Comparison of ENCODE assay signal across 9 cellular contexts in the genomic region with DNA sequence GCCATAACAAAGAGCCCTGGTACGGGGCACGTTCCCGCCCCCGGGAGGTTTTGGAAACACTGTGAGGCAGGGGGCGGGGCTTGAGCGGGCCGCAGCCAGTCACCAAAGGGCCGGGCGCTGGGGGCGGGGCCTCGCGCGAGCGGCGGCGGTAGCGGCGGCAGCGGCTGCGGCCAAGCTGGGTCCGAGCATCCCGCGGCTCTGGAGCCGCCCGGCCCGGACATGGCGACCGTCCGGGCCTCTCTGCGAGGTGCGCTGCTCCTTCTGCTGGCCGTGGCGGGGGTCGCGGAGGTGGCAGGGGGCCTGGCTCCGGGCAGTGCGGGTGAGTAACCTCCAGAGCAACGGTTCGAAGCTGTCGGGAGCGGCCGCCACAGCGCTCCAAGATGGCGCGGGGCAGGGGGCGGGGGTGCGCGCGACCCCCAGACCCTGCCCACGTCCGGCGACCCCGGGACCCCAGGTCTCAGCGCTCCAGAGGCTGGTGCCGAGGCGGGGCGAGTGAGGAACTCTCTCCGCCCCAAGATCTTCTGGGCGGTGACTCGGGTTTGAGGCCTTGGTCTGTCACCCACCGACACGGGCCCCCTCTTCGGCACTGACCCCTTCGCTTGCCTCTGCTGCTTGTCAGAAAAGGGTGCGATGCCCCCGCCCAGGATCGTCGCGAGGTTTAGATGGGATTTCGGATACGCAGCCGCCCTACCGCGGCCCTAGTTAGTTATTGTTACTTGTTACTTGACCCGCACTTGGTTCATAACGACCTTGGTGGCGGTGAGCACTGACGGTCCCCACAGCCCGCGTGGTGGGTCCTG. TPM values are rescaled to one million over a fixed set of nuclear protein-coding genes. Genes with fewer than 3 reads are reported as not detected.
DNase-seq lines count a peak whose midpoint lies in the region; ATAC-seq, FAIRE-seq and TF ChIP-seq lines count a peak whose summit lies in the region.
"Had no signal": no experiment of that assay in that cellular context is flagged by ENCODE, and none has a peak within 500 bp of the region (broad histone marks: within the 10 kb centered on the region; RNA-seq: fewer than 3 reads in every experiment).

RECK (plus strand) TSS at position 134 of the 800 bp plus-strand sequence; CDS start at position 220, 86 bp downstream.

- in situ Hi-C loops in Caki2 (cut with HindIII; ENCODE audit: low pct_unique_long_range_greater_than_20kb, low sequenced_read_pairs) = no loop called here

- peak within 1 kb of the TSS; percentile 54 for H3K27ac Mint-ChIP-seq in nephron progenitor cell

- DNase-seq in Caki2 (ENCODE audit: low read depth) (peak; percentile 54), RCC 7860 (ENCODE audit: low spot score) (peak; percentile 47), activated gamma-delta T cell (lab: John Stamatoyannopoulos, UW) (peak; percentile 70), fibroblast of villous mesenchyme (ENCODE audit: low read depth) (peak; percentile 67), nephron progenitor cell (peak; percentile 96)
- peak; percentile 61 for DNase-seq in Jurkat, Clone E6-1 (ENCODE audit: low read depth, low spot score)
- peak; percentile 96 for DNase-seq in stimulated activated naive CD8-positive, alpha-beta T cell treated with anti-CD3 and anti-CD28 coated beads, Interleukin-15, Interleukin-2, amounts not matched to agents 100 U/mL and 50 U/mL, for 24 hours

- H3K4me3 ChIP-seq in Jurkat, Clone E6-1 (ENCODE audit: low read length) = peak within 1 kb of the TSS; percentile 72
- peak within 1 kb of the TSS; percentile 85 for H3K4me3 ChIP-seq in fibroblast of villous mesenchyme (ENCODE audit: low read depth, low read length)

- peak within 1 kb of the TSS; percentile 94 for H3K4me3 Mint-ChIP-seq in nephron progenitor cell

- no peaks in the 10 kb centered on the region for H3K9me3 Mint-ChIP-seq in nephron progenitor cell

- H3K4me1 Mint-ChIP-seq in nephron progenitor cell = peaks cover 38% of the 10 kb centered on the region

- no peak for TF ChIP-seq CTCF in fibroblast of villous mesenchyme (IDR thresholded peaks at IDR 0.05; ENCODE audit: insufficient read depth, low read depth, low read length)
- no peak for TF ChIP-seq CTCF in nephron progenitor cell (IDR thresholded peaks at IDR 0.05)

- FAIRE-seq in RCC 7860 (lab: Jason Lieb, UNC) = no peak
- FAIRE-seq: islet of Langerhans had no signal

- H3K36me3 Mint-ChIP-seq in nephron progenitor cell (ENCODE audit: low read depth) = peaks cover 2% of the 10 kb centered on the region

- ATAC-seq in GM21423 (IDR thresholded peaks at IDR 0.05; ENCODE audit: unreplicated experiment) = peak; percentile 75
- ATAC-seq in stimulated activated naive CD8-positive, alpha-beta T cell treated with anti-CD3 and anti-CD28 coated beads, Interleukin-15, Interleukin-2, amounts not matched to agents 100 U/mL and 50 U/mL, for 24 hours = peak; percentile 94

- peaks cover 7% of the 10 kb centered on the region for H3K27me3 Mint-ChIP-seq in nephron progenitor cell (ENCODE audit: low read depth, poor library complexity)

RNA-seq across cellular contexts. Expression of gene RECK, which starts in this region (rescaled TPM):
- total RNA-seq in Caki2 (2014; rRNA removed; shearing (Covaris generic); ENCODE audit: low replicate concordance) = 5.4 and 7.8 TPM in 2 replicates
- polyA plus RNA-seq in Jurkat, Clone E6-1 (2012; ENCODE audit: insufficient read depth, insufficient read length) = 6.0 TPM
- 30.9 and 32.8 TPM in 2 replicates for total RNA-seq in fibroblast of villous mesenchyme

Comparison
In these comparisons a context has a peak if more than half of its experiments do, and no peak if none do; other contexts are left out.
1. Peak in every context shown above with its lines: DNase-seq, ATAC-seq and H3K4me3 ChIP-seq.